Comparison of ENCODE assay signal across 17 cellular contexts in genomic region chr21:43619856-43620255, GRCh38. TPM values are rescaled to one million over a fixed set of nuclear protein-coding genes. Genes with fewer than 3 reads are reported as not detected.
A peak's percentile ranks its signal among the peaks of the same experiment; 100 is the strongest.
DNase-seq lines count a peak whose midpoint lies in the region; ATAC-seq and TF ChIP-seq lines count a peak whose summit lies in the region.
"Had no signal": no experiment of that assay in that cellular context is flagged by ENCODE, and none has a peak within 500 bp of the region (broad histone marks: within the 10 kb centered on the region; RNA-seq: fewer than 3 reads in every experiment).

No MANE protein-coding gene starts in this region.

- no peak overlapping the region for H3K4me3 ChIP-seq in RWPE2 (ENCODE audit: severe bottlenecking)
- H3K4me3 ChIP-seq in foreskin fibroblast (ENCODE audit: low read depth in 1 of 2, low read length in 2 of 2): no peak overlapping the region
- H3K4me3 ChIP-seq: SK-N-MC had no signal

- no peaks in the 10 kb centered on the region for H3K27me3 ChIP-seq in RWPE2 (ENCODE audit: insufficient read depth, poor library complexity, severe bottlenecking)

- peaks cover 17% of the 10 kb centered on the region; the same call in 1 of the 2 replicates for H3K36me3 ChIP-seq in RWPE2 (ENCODE audit: low read depth)

- peaks cover 18% of the 10 kb centered on the region for H3K4me1 ChIP-seq in RWPE2 (ENCODE audit: insufficient read depth, poor library complexity, severe bottlenecking)

- DNase-seq in NCI-H82 (lab: John Stamatoyannopoulos, UW): peak; percentile 32
- DNase-seq in NCI-H82 treated with DMSO at 0.1 percent for 48 hours (lab: John Stamatoyannopoulos, UW; ENCODE audit: unreplicated experiment): no peak
- DNase-seq in RWPE2 (ENCODE audit: low spot score): no peak
- DNase-seq in foreskin fibroblast: peak in 1 of 2 donors; percentile 18
- no peak for DNase-seq in type B pancreatic cell (ENCODE audit: extremely low spot score, unreplicated experiment)
- DNase-seq: activated CD8-positive, alpha-beta memory T cell treated with anti-CD3 and anti-CD28 coated beads, Interleukin-2, amount 10 ng/mL, durations not matched to agents 7 days and 5 days; activated naive CD4-positive, alpha-beta T cell; Calu3; NCI-H146; NCI-H774; nucleus accumbens had no signal

- TF ChIP-seq CTCF in RWPE2 (IDR thresholded peaks at IDR 0.05; ENCODE audit: poor library complexity, severe bottlenecking) (peak; percentile 20), foreskin fibroblast (IDR thresholded peaks at IDR 0.05; ENCODE audit: low read depth, low read length) (peak; percentile 9), type B pancreatic cell (conservative IDR thresholded peaks at IDR 0.05) (peak; percentile 30)

- no peak for ATAC-seq in RWPE2 (ENCODE audit: low read depth)
- ATAC-seq in GM19324 (IDR thresholded peaks at IDR 0.05; ENCODE audit: low FRiP score, unreplicated experiment): no peak
- ATAC-seq in HG02678 (IDR thresholded peaks at IDR 0.05; ENCODE audit: unreplicated experiment): no peak
- ATAC-seq in HG03342 (IDR thresholded peaks at IDR 0.05; ENCODE audit: unreplicated experiment): no peak
- ATAC-seq: activated CD8-positive, alpha-beta memory T cell treated with anti-CD3 and anti-CD28 coated beads, Interleukin-2, amount 10 ng/mL, durations not matched to agents 7 days and 5 days had no signal

- H3K27me3 Mint-ChIP-seq in type B pancreatic cell: no peaks in the 10 kb centered on the region

- H3K4me1 Mint-ChIP-seq in type B pancreatic cell (ENCODE audit: unreplicated experiment): no peaks in the 10 kb centered on the region

- H3K36me3 Mint-ChIP-seq in type B pancreatic cell: peaks cover 13% of the 10 kb centered on the region

- H3K4me3 Mint-ChIP-seq in type B pancreatic cell: no peak overlapping the region
- H3K4me3 Mint-ChIP-seq: activated CD8-positive, alpha-beta memory T cell treated with anti-CD3 and anti-CD28 coated beads, Interleukin-2, amount 10 ng/mL, durations not matched to agents 7 days and 5 days; brain had no signal

- peaks cover 12% of the 10 kb centered on the region for H3K9me3 ChIP-seq in RWPE2 (ENCODE audit: severe bottlenecking)

- no peak overlapping the region for H3K27ac Mint-ChIP-seq in type B pancreatic cell
- H3K27ac Mint-ChIP-seq: activated CD8-positive, alpha-beta memory T cell treated with anti-CD3 and anti-CD28 coated beads, Interleukin-2, amount 10 ng/mL, durations not matched to agents 7 days and 5 days had no signal

- peaks cover 5% of the 10 kb centered on the region for H3K9me3 Mint-ChIP-seq in type B pancreatic cell

- H3K27ac ChIP-seq in RWPE2 (ENCODE audit: poor library complexity, severe bottlenecking): peak overlapping the region; percentile 9
- H3K27ac ChIP-seq: SK-N-MC, VCaP had no signal

RNA-seq across cellular contexts. Expression of gene HSF2BP, which starts 39.4 kb away (rescaled TPM):
- 1.1 and 1.3 TPM in 2 replicates for total RNA-seq in type B pancreatic cell (ENCODE audit: low replicate concordance)

RNA-seq across cellular contexts. Expression of gene RRP1B, which starts 39.5 kb away (rescaled TPM):
- total RNA-seq in type B pancreatic cell (ENCODE audit: low replicate concordance): 27.7 and 43.3 TPM in 2 replicates
